In genomic region chr12:27627123-27627835, GRCh38 we compare ENCODE assay signal across 10 cellular contexts.
DNase-seq lines count a peak whose midpoint lies in the region; ATAC-seq and TF ChIP-seq lines count a peak whose summit lies in the region.
"Had no signal": no experiment of that assay in that cellular context is flagged by ENCODE, and none has a peak within 500 bp of the region (broad histone marks: within the 10 kb centered on the region; RNA-seq: fewer than 3 reads in every experiment).

No MANE protein-coding gene starts in this region.

- no peak overlapping the region for H2BK15ac ChIP-seq in neuronal stem cell (ENCODE audit: low read length)

- peaks cover 0 to 3% of the 10 kb centered on the region in 2 donors for H3K4me1 ChIP-seq in neuronal stem cell (ENCODE audit: control insufficient read depth in 2 of 2, insufficient read depth in 1 of 2, low read depth in 1 of 2, low read length in 2 of 2)

- no peaks in the 10 kb centered on the region for H3K27me3 ChIP-seq in neuronal stem cell (ENCODE audit: control insufficient read depth in 3 of 3, insufficient read depth in 3 of 3, low read depth in 1 of 3, low read length in 3 of 3)
- H3K27me3 ChIP-seq: upper lobe of left lung had no signal

- H2AFZ ChIP-seq in neuronal stem cell (ENCODE audit: low read length) = no peak overlapping the region

- no peak overlapping the region for H3K27ac ChIP-seq in neuronal stem cell (replicated peaks; ENCODE audit: low read length)

- H3K9ac ChIP-seq in neuronal stem cell (ENCODE audit: low read depth, low read length, poor library complexity) = no peak overlapping the region

- H3K18ac ChIP-seq in neuronal stem cell (ENCODE audit: low read length) = no peak overlapping the region

- no peak overlapping the region for H2AK5ac ChIP-seq in neuronal stem cell (ENCODE audit: low read depth, low read length)

- H3K4ac ChIP-seq in neuronal stem cell (ENCODE audit: low read length) = no peak overlapping the region

- no peaks in the 10 kb centered on the region for H3K79me1 ChIP-seq in neuronal stem cell (ENCODE audit: low read depth, low read length)

- DNase-seq in HT1080 (ENCODE audit: low read depth) = peak; percentile 79
- peak; percentile 92 for DNase-seq in choroid plexus epithelial cell (ENCODE audit: low read depth)
- DNase-seq in skeletal muscle cell (ENCODE audit: low read depth) = peak; percentile 76
- no peak for DNase-seq in RKO (ENCODE audit: low spot score)
- DNase-seq in Ammon's horn (ENCODE audit: low spot score) = no peak
- DNase-seq in neuronal stem cell (ENCODE audit: low spot score) = no peak
- DNase-seq: SHP77 treated with DMSO at 0.1 percent for 48 hours, upper lobe of left lung had no signal

- no peak overlapping the region for H3K14ac ChIP-seq in neuronal stem cell (ENCODE audit: low read length)

- H2BK12ac ChIP-seq in neuronal stem cell (ENCODE audit: low read length) = no peak overlapping the region

- no peak overlapping the region for H3K23ac ChIP-seq in neuronal stem cell (ENCODE audit: low read depth, low read length, poor library complexity)

- TF ChIP-seq CTCF in choroid plexus epithelial cell (conservative IDR thresholded peaks at IDR 0.05; ENCODE audit: low read depth, low read length) = no peak

- peak; percentile 84 for ATAC-seq in GM18868 (IDR thresholded peaks at IDR 0.05; ENCODE audit: unreplicated experiment)
- no peak for ATAC-seq in HG03045 (IDR thresholded peaks at IDR 0.05; ENCODE audit: unreplicated experiment)

- no peak overlapping the region for H2BK5ac ChIP-seq in neuronal stem cell (ENCODE audit: low read length)

- no CpG with 5 or more reads among the region's 7 CpGs for WGBS in neuronal stem cell (ENCODE audit: extremely low coverage in 2 of 2, insufficient read length in 2 of 2, insufficient replicate concordance in 1 of 2), 2 donors

- no peak overlapping the region for H3K4me2 ChIP-seq in neuronal stem cell (ENCODE audit: insufficient read depth, low read length, poor library complexity, severe bottlenecking)

- no peak overlapping the region for H3K4me3 ChIP-seq in choroid plexus epithelial cell (ENCODE audit: low read depth, low read length)
- no peak overlapping the region for H3K4me3 ChIP-seq in skeletal muscle cell (ENCODE audit: low read depth, low read length)
- H3K4me3 ChIP-seq in neuronal stem cell (ENCODE audit: low read length in 2 of 2) = no peak overlapping the region
- H3K4me3 ChIP-seq: upper lobe of left lung had no signal

- no peak overlapping the region for H4K91ac ChIP-seq in neuronal stem cell (ENCODE audit: low read depth, low read length, poor library complexity)

- H2BK120ac ChIP-seq in neuronal stem cell (ENCODE audit: low read depth, low read length) = no peak overlapping the region

- H4K8ac ChIP-seq in neuronal stem cell (ENCODE audit: low read depth, low read length) = no peak overlapping the region

- no peaks in the 10 kb centered on the region for H3K9me3 ChIP-seq in neuronal stem cell (replicated peaks in 1 of 2; ENCODE audit: control insufficient read depth in 2 of 2, insufficient read depth in 1 of 2, low read depth in 1 of 2, low read length in 2 of 2)
- H3K9me3 ChIP-seq: upper lobe of left lung had no signal

- no peaks in the 10 kb centered on the region for H3K36me3 ChIP-seq in neuronal stem cell (replicated peaks in 1 of 2; ENCODE audit: control insufficient read depth in 2 of 2, insufficient read depth in 2 of 2, low read length in 2 of 2)
- H3K36me3 ChIP-seq: upper lobe of left lung had no signal

Comparison
In these comparisons a context has a peak if more than half of its experiments do, and no peak if none do; other contexts are left out.
1. DNase-seq: peak in HT1080 (single experiment), choroid plexus epithelial cell (single experiment) and skeletal muscle cell (single experiment); none in RKO (single experiment), Ammon's horn (single experiment) and neuronal stem cell (single experiment).